Comparison of ENCODE assay signal across 28 cellular contexts in genomic region chr3:64432870-64433269, GRCh38.
"Had no signal": no experiment of that assay in that cellular context is flagged by ENCODE, and none has a peak within 500 bp of the region (broad histone marks: within the 10 kb centered on the region; RNA-seq: fewer than 3 reads in every experiment).

No MANE protein-coding gene starts in this region.

- H3K4me1 Mint-ChIP-seq: stimulated activated effector memory CD8-positive, alpha-beta T cell treated with anti-CD3 and anti-CD28 coated beads, Interleukin-12 subunit alpha, Interleukin-12 subunit beta, amount 100 ng/mL, for 72 hours; stimulated activated memory B cell treated with anti-CD40 and anti-IgM and Interleukin-4, amounts not matched to agents 10 μg/mL and 1 μg/mL and 100 μg/mL, for 72 hours; stimulated activated naive B cell treated with anti-CD40 and anti-IgM and Interleukin-4, amounts not matched to agents 10 μg/mL and 1 μg/mL and 100 μg/mL, for 72 hours; stimulated activated naive CD8-positive, alpha-beta T cell treated with anti-CD3 and anti-CD28 coated beads, Interleukin-15, amount 100 ng/mL, for 72 hours had no signal

- H3K27me3 ChIP-seq: stomach, suprapubic skin, testis, thyroid gland, tibial artery, tibial nerve, transverse colon, upper lobe of left lung, upper lobe of right lung, uterus, vagina had no signal

- H3K27ac ChIP-seq: stomach, suprapubic skin, testis, thoracic aorta, thyroid gland, tibial artery, tibial nerve, transverse colon, upper lobe of left lung, upper lobe of right lung, uterus, vagina had no signal

- H3K4me3 Mint-ChIP-seq: stimulated activated effector memory CD8-positive, alpha-beta T cell treated with anti-CD3 and anti-CD28 coated beads, Interleukin-12 subunit alpha, Interleukin-12 subunit beta, amount 100 ng/mL, for 72 hours; stimulated activated memory B cell treated with anti-CD40 and anti-IgM and Interleukin-4, amounts not matched to agents 10 μg/mL and 1 μg/mL and 100 μg/mL, for 72 hours; stimulated activated naive B cell treated with anti-CD40 and anti-IgM and Interleukin-4, amounts not matched to agents 10 μg/mL and 1 μg/mL and 100 μg/mL, for 72 hours; stimulated activated naive CD8-positive, alpha-beta T cell treated with anti-CD3 and anti-CD28 coated beads, Interleukin-15, amount 100 ng/mL, for 72 hours; stimulated activated naive CD8-positive, alpha-beta T cell treated with anti-CD3 and anti-CD28 coated beads, Interleukin-15, Interleukin-2, amounts not matched to agents 100 ng/mL and 50 ng/mL, for 24 hours had no signal

- H3K36me3 Mint-ChIP-seq: stimulated activated effector memory CD8-positive, alpha-beta T cell treated with anti-CD3 and anti-CD28 coated beads, Interleukin-12 subunit alpha, Interleukin-12 subunit beta, amount 100 ng/mL, for 72 hours; stimulated activated memory B cell treated with anti-CD40 and anti-IgM and Interleukin-4, amounts not matched to agents 10 μg/mL and 1 μg/mL and 100 μg/mL, for 72 hours; stimulated activated naive B cell treated with anti-CD40 and anti-IgM and Interleukin-4, amounts not matched to agents 10 μg/mL and 1 μg/mL and 100 μg/mL, for 72 hours had no signal

- H3K4me3 ChIP-seq: stomach, suprapubic skin, testis, thoracic aorta, thyroid gland, tibial artery, tibial nerve, transverse colon, upper lobe of left lung, upper lobe of right lung, uterus, vagina had no signal

- FAIRE-seq: urothelium cell line had no signal

- H3K27ac Mint-ChIP-seq: stimulated activated effector memory CD8-positive, alpha-beta T cell treated with anti-CD3 and anti-CD28 coated beads, Interleukin-12 subunit alpha, Interleukin-12 subunit beta, amount 100 ng/mL, for 72 hours; stimulated activated memory B cell treated with anti-CD40 and anti-IgM and Interleukin-4, amounts not matched to agents 10 μg/mL and 1 μg/mL and 100 μg/mL, for 72 hours; stimulated activated naive B cell treated with anti-CD40 and anti-IgM and Interleukin-4, amounts not matched to agents 10 μg/mL and 1 μg/mL and 100 μg/mL, for 72 hours; stimulated activated naive CD8-positive, alpha-beta T cell treated with anti-CD3 and anti-CD28 coated beads, Interleukin-15, amount 100 ng/mL, for 72 hours; stimulated activated naive CD8-positive, alpha-beta T cell treated with anti-CD3 and anti-CD28 coated beads, Interleukin-15, Interleukin-2, amounts not matched to agents 100 ng/mL and 50 ng/mL, for 24 hours had no signal

- ATAC-seq: stimulated activated effector memory CD8-positive, alpha-beta T cell treated with anti-CD3 and anti-CD28 coated beads, Interleukin-12 subunit alpha, Interleukin-12 subunit beta, amount 100 ng/mL, for 72 hours; stimulated activated memory B cell treated with anti-CD40 and anti-IgM and Interleukin-4, amounts not matched to agents 10 μg/mL and 1 μg/mL and 100 μg/mL, for 72 hours; stimulated activated naive B cell treated with anti-CD40 and anti-IgM and Interleukin-4, amounts not matched to agents 10 μg/mL and 1 μg/mL and 100 μg/mL, for 72 hours; stimulated activated naive CD8-positive, alpha-beta T cell treated with anti-CD3 and anti-CD28 coated beads, Interleukin-15, amount 100 ng/mL, for 72 hours; stimulated activated naive CD8-positive, alpha-beta T cell treated with anti-CD3 and anti-CD28 coated beads, Interleukin-15, Interleukin-2, amounts not matched to agents 100 U/mL and 50 U/mL, for 24 hours; upper lobe of right lung had no signal

- DNase-seq: stimulated activated CD4-positive, alpha-beta T cell treated with anti-CD3 and anti-CD28 coated beads, Interleukin-2, amount 100 ng/mL, for 48 hours; stimulated activated CD4-positive, alpha-beta T cell treated with anti-CD3 and anti-CD28 coated beads, Interleukin-4, amount 100 ng/mL, for 1 hour; stimulated activated CD4-positive, alpha-beta T cell treated with anti-CD3 and anti-CD28 coated beads, Interleukin-4, amount 100 ng/mL, for 24 hours; stimulated activated CD4-positive, alpha-beta T cell treated with anti-CD3 and anti-CD28 coated beads, Interleukin-4, amount 100 ng/mL, for 4 hours; stimulated activated CD8-positive, alpha-beta memory T cell treated with anti-CD3 and anti-CD28 coated beads, Interleukin-4, amount 100 ng/mL, for 48 hours; stimulated activated naive B cell treated with anti-CD40 and anti-IgM and Interleukin-4, amounts not matched to agents 10 μg/mL and 1 μg/mL and 100 μg/mL, for 72 hours; stimulated activated naive CD4-positive, alpha-beta T cell; stimulated activated naive CD4-positive, alpha-beta T cell treated with Interleukin-2 at 50 U/mL for 16 hours; stimulated activated naive CD8-positive, alpha-beta T cell treated with anti-CD3 and anti-CD28 coated beads, Interleukin-15, amount 100 ng/mL, for 72 hours; stimulated activated naive CD8-positive, alpha-beta T cell treated with anti-CD3 and anti-CD28 coated beads, Interleukin-15, Interleukin-2, amounts not matched to agents 100 U/mL and 50 U/mL, for 24 hours; stomach; substantia nigra; testis; thyroid gland; tibial artery; transverse colon; trophoblast cell; upper lobe of left lung; upper lobe of right lung; uterus had no signal

- H3K4me1 ChIP-seq: stomach, suprapubic skin, testis, thyroid gland, tibial artery, tibial nerve, transverse colon, upper lobe of right lung, uterus, vagina had no signal
